In genomic region chr19:1478934-1479707, GRCh38 we compare ENCODE assay signal across 8 cellular contexts. TPM values are rescaled to one million over a fixed set of nuclear protein-coding genes. Genes with fewer than 3 reads are reported as not detected.
DNase-seq lines count a peak whose midpoint lies in the region; ATAC-seq and TF ChIP-seq lines count a peak whose summit lies in the region.

Gene C19orf25 (minus strand): TSS chr19:1479215. CDS start chr19:1478903, 312 bp downstream.

- H3K27me3 ChIP-seq in colonic mucosa, result no peaks in the 10 kb centered on the region

- no peaks in the 10 kb centered on the region for H3K9me3 ChIP-seq in colonic mucosa

- ATAC-seq in HG03442 (IDR thresholded peaks at IDR 0.05; ENCODE audit: unreplicated experiment) (peak; percentile 81), left colon (peak; percentile 96)

- DNase-seq in Ammon's horn (ENCODE audit: low spot score), result peak; percentile 96
- peak; percentile 99 for DNase-seq in GM19238 (ENCODE audit: insufficient read length, low spot score)
- peak; percentile 51 for DNase-seq in NCI-H526 treated with DMSO at 0.1 percent for 48 hours (lab: John Stamatoyannopoulos, UW)
- DNase-seq in activated CD4-positive, alpha-beta T cell treated with anti-CD3 and anti-CD28 coated beads for 48 hours, result peak; percentile 96
- peak; percentile 97 for DNase-seq in colonic mucosa
- DNase-seq in left colon, result peak; percentile 96 to 97
- DNase-seq in stimulated activated CD4-positive, alpha-beta T cell treated with anti-CD3 and anti-CD28 coated beads, Interleukin-1b, Interleukin-23, amount 100 ng/mL, for 4 hours (ENCODE audit: low read depth in 2 of 2), result peak; percentile 85 to 91

- H3K36me3 ChIP-seq in colonic mucosa, result no peaks in the 10 kb centered on the region

- peaks cover 6% of the 10 kb centered on the region for H3K4me1 ChIP-seq in colonic mucosa

- intact Hi-C loops in colonic mucosa (cut with DNase I) (no loop called here), left colon (cut with DNase I, micrococcal nuclease) (no loop called here)

- no peak for TF ChIP-seq CTCF in colonic mucosa (IDR thresholded peaks at IDR 0.05)

- peak within 1 kb of the TSS; percentile 98 for H3K4me3 ChIP-seq in colonic mucosa

- H3K27ac ChIP-seq in colonic mucosa, result peak within 1 kb of the TSS; percentile 83

- peak within 1 kb of the TSS; percentile 62 to 86 for H3K9ac ChIP-seq in colonic mucosa (ENCODE audit: low read depth in 2 of 2, low read length in 2 of 2)

RNA-seq across cellular contexts. Expression of gene C19orf25, which starts in this region (rescaled TPM):
- total RNA-seq in colonic mucosa (10 to 100 TPM; 27.3 to 46.9 TPM), left colon (10 to 100 TPM; 34.2 to 35.7 TPM)

Comparison
In these comparisons a context has a peak if more than half of its experiments do, and no peak if none do; other contexts are left out.
1. Peak in every context shown above with its lines: DNase-seq, ATAC-seq, H3K4me3 ChIP-seq and H3K27ac ChIP-seq.